ENCODE assay signal across 22 cellular contexts in genomic region chr1:85220756-85221166, GRCh38. TPM values are rescaled to one million over a fixed set of nuclear protein-coding genes. Genes with fewer than 3 reads are reported as not detected.
DNase-seq lines count a peak whose midpoint lies in the region; TF ChIP-seq lines count a peak whose summit lies in the region.
"Had no signal": no experiment of that assay in that cellular context is flagged by ENCODE, and none has a peak within 500 bp of the region (broad histone marks: within the 10 kb centered on the region; RNA-seq: fewer than 3 reads in every experiment).

No MANE protein-coding gene starts in this region.

- H3K27me3 Mint-ChIP-seq in glutamatergic neuron (ENCODE audit: unreplicated experiment): peaks cover 8% of the 10 kb centered on the region

- H3K27ac ChIP-seq in SJSA1 (peak overlapping the region; percentile 38; the same call in 1 of the 2 replicates), esophagus squamous epithelium (peak overlapping the region in 3 of 4 donors; percentile 5 to 20 (median 17)), muscle layer of duodenum (ENCODE audit: low read length) (peak overlapping the region; percentile 74), transverse colon (peak overlapping the region; percentile 26 to 74 (median 74))
- H3K27ac ChIP-seq: parathyroid adenoma had no signal

- H3K27me3 ChIP-seq in SJSA1 (replicated peaks) (no peaks in the 10 kb centered on the region), esophagus squamous epithelium (no peaks in the 10 kb centered on the region), muscle layer of duodenum (ENCODE audit: low read depth, low read length) (no peaks in the 10 kb centered on the region), transverse colon (no peaks in the 10 kb centered on the region)

- TF ChIP-seq CTCF in esophagus squamous epithelium (IDR thresholded peaks at IDR 0.05) (no peak), transverse colon (IDR thresholded peaks at IDR 0.05) (no peak), glutamatergic neuron (IDR thresholded peaks at IDR 0.05; ENCODE audit: partially characterized antibody, unreplicated experiment) (no peak)

- no peaks in the 10 kb centered on the region for H3K36me3 ChIP-seq in SJSA1
- no peaks in the 10 kb centered on the region for H3K36me3 ChIP-seq in esophagus squamous epithelium
- H3K36me3 ChIP-seq in muscle layer of duodenum (ENCODE audit: control insufficient read depth in 1 of 2, insufficient read depth in 2 of 2, low read length in 2 of 2): no peaks in the 10 kb centered on the region
- no peaks in the 10 kb centered on the region for H3K36me3 ChIP-seq in transverse colon

- no peaks in the 10 kb centered on the region for H3K36me3 Mint-ChIP-seq in glutamatergic neuron (ENCODE audit: unreplicated experiment)
- H3K36me3 Mint-ChIP-seq: natural killer cell treated with Interleukin-12 subunit alpha and Interleukin-12 subunit beta and Interleukin-15 and Interleukin-18, amount 100 ng/mL, for 72 hours had no signal

- in situ Hi-C loops in transverse colon (cut with MboI; ENCODE audit: low pct_ligation_motif_present in 1 of 4, low pct_unique_long_range_greater_than_20kb in 1 of 4, low sequenced_read_pairs in 3 of 4): no loop called here

- H3K4me1 ChIP-seq in SJSA1 (replicated peaks) (peaks cover 15% of the 10 kb centered on the region), esophagus squamous epithelium (peaks cover 14 to 45% (median 21%) of the 10 kb centered on the region in 3 donors), muscle layer of duodenum (ENCODE audit: control insufficient read depth in 1 of 2, insufficient read depth in 2 of 2, low read length in 2 of 2) (peaks cover 14 to 17% of the 10 kb centered on the region in 2 donors), transverse colon (peaks cover 7 to 22% (median 19%) of the 10 kb centered on the region in 4 donors)

- H3K4me3 ChIP-seq in SJSA1 (no peak overlapping the region), esophagus squamous epithelium (no peak overlapping the region), muscle layer of duodenum (ENCODE audit: low read depth in 1 of 2, low read length in 2 of 2) (no peak overlapping the region), transverse colon (no peak overlapping the region)

- H3K9me3 ChIP-seq in SJSA1 (replicated peaks): no peaks in the 10 kb centered on the region
- H3K9me3 ChIP-seq in esophagus squamous epithelium: no peaks in the 10 kb centered on the region
- no peaks in the 10 kb centered on the region for H3K9me3 ChIP-seq in muscle layer of duodenum (ENCODE audit: control insufficient read depth in 1 of 2, low read length in 2 of 2)
- no peaks in the 10 kb centered on the region for H3K9me3 ChIP-seq in transverse colon

- no peaks in the 10 kb centered on the region for H3K9me3 Mint-ChIP-seq in glutamatergic neuron (ENCODE audit: unreplicated experiment)
- H3K9me3 Mint-ChIP-seq: activated CD8-positive, alpha-beta T cell treated with anti-CD3 and anti-CD28 coated beads for 36 hours; CD4-positive, alpha-beta T cell; natural killer cell treated with Interleukin-12 subunit alpha and Interleukin-12 subunit beta and Interleukin-15 and Interleukin-18, amount 100 ng/mL, for 72 hours had no signal

- H3K4me3 Mint-ChIP-seq in glutamatergic neuron (ENCODE audit: unreplicated experiment): no peak overlapping the region
- H3K4me3 Mint-ChIP-seq: activated CD8-positive, alpha-beta T cell treated with anti-CD3 and anti-CD28 coated beads for 36 hours; CD4-positive, alpha-beta T cell; natural killer cell treated with Interleukin-12 subunit alpha and Interleukin-12 subunit beta and Interleukin-15 and Interleukin-18, amount 100 ng/mL, for 72 hours had no signal

- H3K4me1 Mint-ChIP-seq in glutamatergic neuron (ENCODE audit: low read depth, unreplicated experiment): no peaks in the 10 kb centered on the region

- peak; percentile 86 for TF ChIP-seq EP300 in transverse colon (IDR thresholded peaks at IDR 0.05; ENCODE audit: low read depth)

- TF ChIP-seq POLR2A in esophagus squamous epithelium (IDR thresholded peaks at IDR 0.05) (no peak), transverse colon (IDR thresholded peaks at IDR 0.05) (no peak)

- intact Hi-C loops in esophagus squamous epithelium (cut with DNase I) (no loop called here), transverse colon (cut with DNase I; ENCODE audit: low total_unique reads) (no loop called here)

- H3K27ac Mint-ChIP-seq in glutamatergic neuron (ENCODE audit: unreplicated experiment): no peak overlapping the region
- H3K27ac Mint-ChIP-seq: activated CD8-positive, alpha-beta T cell treated with anti-CD3 and anti-CD28 coated beads for 36 hours; CD4-positive, alpha-beta T cell; natural killer cell treated with Interleukin-12 subunit alpha and Interleukin-12 subunit beta and Interleukin-15 and Interleukin-18, amount 100 ng/mL, for 72 hours had no signal

- peak in 1 of 2 experiments; percentile 50 for DNase-seq in SJSA1 (ENCODE audit: low read depth in 1 of 2, low spot score in 2 of 2)
- DNase-seq in esophagus squamous epithelium (lab: John Stamatoyannopoulos, UW): no peak
- no peak for DNase-seq in transverse colon
- no peak for DNase-seq in activated effector memory CD4-positive, alpha-beta T cell treated with anti-CD3 and anti-CD28 coated beads, Interleukin-2, amount 50 U/mL, for 16 hours
- DNase-seq in glutamatergic neuron: no peak
- DNase-seq in NCI-H748 treated with DMSO at 0.1 percent for 48 hours (lab: John Stamatoyannopoulos, UW): no peak
- DNase-seq: activated CD8-positive, alpha-beta T cell treated with anti-CD3 and anti-CD28 coated beads for 36 hours; activated T-cell treated with anti-CD3 and anti-CD28 coated beads for 4 hours; CD4-positive, alpha-beta T cell; central memory CD4-positive, alpha-beta T cell; DMS153; GF-D8; Karpas-422; left cardiac atrium; mesendoderm; NCI-H1048; NCI-H2029; substantia nigra had no signal

- 20 to 23% methylated on average over 7 of the region's 7 CpGs for WGBS in esophagus squamous epithelium, 2 donors
- WGBS in transverse colon (ENCODE audit: low coverage in 1 of 2), 2 donors: 50 to 55% methylated on average over 7 of the region's 7 CpGs

RNA-seq across cellular contexts. Expression of gene SYDE2, which starts 19.9 kb away (rescaled TPM):
- 5.5 and 8.4 TPM in 2 replicates for total RNA-seq in SJSA1 (2014; rRNA removed; shearing (Covaris generic))
- total RNA-seq in esophagus squamous epithelium: 10 to 100 TPM in 1 of 4 donors, 1 to 10 TPM in 3; 2.8 to 10.9 (median 4.4) TPM
- 10 to 100 TPM; 10.1 to 28.8 (median 15.4) TPM for total RNA-seq in transverse colon
- total RNA-seq in glutamatergic neuron (ENCODE audit: unreplicated experiment): 1.5 TPM
- total RNA-seq: OCI-LY7 had no signal

RNA-seq across cellular contexts. Expression of gene C1orf52, which starts 38.7 kb away (rescaled TPM):
- total RNA-seq in SJSA1 (2014; rRNA removed; shearing (Covaris generic)): 26.5 and 28.3 TPM in 2 replicates
- total RNA-seq in esophagus squamous epithelium (10 to 100 TPM in 3 of 4 donors, 1 to 10 TPM in 1; 9.1 to 15.2 (median 12.2) TPM), transverse colon (10 to 100 TPM in 3 of 4 donors, 1 to 10 TPM in 1; 7.4 to 42.6 (median 14.9) TPM), glutamatergic neuron (ENCODE audit: unreplicated experiment) (53.7 TPM)

RNA-seq across cellular contexts. Expression of gene BCL10, which starts 55.7 kb away (rescaled TPM):
- 26.8 and 31.9 TPM in 2 replicates for total RNA-seq in SJSA1 (2014; rRNA removed; shearing (Covaris generic))
- 10 to 100 TPM; 24.4 to 42.3 (median 27.0) TPM for total RNA-seq in esophagus squamous epithelium
- total RNA-seq in transverse colon: 10 to 100 TPM; 34.2 to 65.5 (median 56.5) TPM
- total RNA-seq in glutamatergic neuron (ENCODE audit: unreplicated experiment): 21.9 TPM

Comparison
In these comparisons a context has a peak if more than half of its experiments do, and no peak if none do; other contexts are left out.
1. H3K27ac ChIP-seq: peak in every context shown above with its lines; median percentile 74 in muscle layer of duodenum; 74 in transverse colon; 38 in SJSA1; 17 in esophagus squamous epithelium.